In genomic region chr17:39661044-39661406, GRCh38 we compare ENCODE assay signal across 13 cellular contexts. TPM values are rescaled to one million over a fixed set of nuclear protein-coding genes. Genes with fewer than 3 reads are reported as not detected.
DNase-seq lines count a peak whose midpoint lies in the region; TF ChIP-seq lines count a peak whose summit lies in the region.
"Had no signal": no experiment of that assay in that cellular context is flagged by ENCODE, and none has a peak within 500 bp of the region (broad histone marks: within the 10 kb centered on the region; RNA-seq: fewer than 3 reads in every experiment).

No MANE protein-coding gene starts in this region.

- H3K4me3 ChIP-seq in right atrium auricular region, result peak overlapping the region in 1 of 2 donors; percentile 17
- H3K4me3 ChIP-seq in tibial nerve, result no peak overlapping the region
- H3K4me3 ChIP-seq: tibial artery had no signal

- H3K27ac Mint-ChIP-seq in activated naive CD4-positive, alpha-beta T cell treated with anti-CD3 and anti-CD28 coated beads for 36 hours, result peak overlapping the region; percentile 58
- H3K27ac Mint-ChIP-seq: immature natural killer cell had no signal

- H3K9me3 ChIP-seq in right atrium auricular region (no peaks in the 10 kb centered on the region), tibial nerve (no peaks in the 10 kb centered on the region)
- H3K9me3 ChIP-seq: tibial artery had no signal

- peaks cover 31% of the 10 kb centered on the region for H3K4me1 Mint-ChIP-seq in activated naive CD4-positive, alpha-beta T cell treated with anti-CD3 and anti-CD28 coated beads for 36 hours (ENCODE audit: low read depth)

- H3K9me3 Mint-ChIP-seq in activated naive CD4-positive, alpha-beta T cell treated with anti-CD3 and anti-CD28 coated beads for 36 hours, result no peaks in the 10 kb centered on the region
- H3K9me3 Mint-ChIP-seq: immature natural killer cell had no signal

- H3K27me3 ChIP-seq in right atrium auricular region (no peaks in the 10 kb centered on the region), tibial nerve (peaks cover 0 to 6% of the 10 kb centered on the region in 2 donors)
- H3K27me3 ChIP-seq: tibial artery had no signal

- intact Hi-C loops in activated naive CD4-positive, alpha-beta T cell treated with anti-CD3 and anti-CD28 coated beads for 36 hours (cut with micrococcal nuclease), result no loop called here

- H3K27ac ChIP-seq in right atrium auricular region (peak overlapping the region; percentile 89 to 96), tibial nerve (peak overlapping the region; percentile 25 to 86 (median 80))
- H3K27ac ChIP-seq: tibial artery had no signal

- H3K4me3 Mint-ChIP-seq in activated naive CD4-positive, alpha-beta T cell treated with anti-CD3 and anti-CD28 coated beads for 36 hours, result no peak overlapping the region
- H3K4me3 Mint-ChIP-seq: immature natural killer cell had no signal

- H3K36me3 ChIP-seq in right atrium auricular region (peaks cover 25% of the 10 kb centered on the region), tibial nerve (peaks cover 0 to 77% (median 19%) of the 10 kb centered on the region in 3 donors)

- DNase-seq in activated naive CD4-positive, alpha-beta T cell treated with anti-CD3 and anti-CD28 coated beads for 36 hours, result no peak
- DNase-seq in activated naive CD4-positive, alpha-beta T cell treated with anti-CD3 and anti-CD28 coated beads, Interleukin-2, amount 50 U/mL, for 16 hours, result no peak
- no peak for DNase-seq in right atrium auricular region (ENCODE audit: low spot score)
- no peak for DNase-seq in tibial nerve (ENCODE audit: low spot score in 2 of 2)
- no peak for DNase-seq in stimulated activated CD4-positive, alpha-beta T cell treated with anti-CD3 and anti-CD28 coated beads, Interleukin-12 subunit alpha, Interleukin-12 subunit beta, amount 100 ng/mL, for 4 hours
- DNase-seq in UCSD-AML1 (lab: John Stamatoyannopoulos, UW; ENCODE audit: unreplicated experiment), result no peak
- DNase-seq: 8988T, cortex of kidney, immature natural killer cell, KBM-7, NCI-H1694 treated with DMSO at 0.1 percent for 48 hours, small intestine, tibial artery had no signal

- H3K4me1 ChIP-seq in right atrium auricular region (peaks cover 0 to 74% of the 10 kb centered on the region in 2 donors), tibial nerve (peaks cover 0 to 79% (median 44%) of the 10 kb centered on the region in 4 donors)

- TF ChIP-seq POLR2A in tibial nerve (IDR thresholded peaks at IDR 0.05), result no peak

- TF ChIP-seq CTCF in right atrium auricular region (IDR thresholded peaks at IDR 0.05) (no peak), tibial nerve (IDR thresholded peaks at IDR 0.05) (no peak)

- H3K36me3 Mint-ChIP-seq in activated naive CD4-positive, alpha-beta T cell treated with anti-CD3 and anti-CD28 coated beads for 36 hours (ENCODE audit: low read depth), result peaks cover 10% of the 10 kb centered on the region

- CTCF ChIA-PET in activated naive CD4-positive, alpha-beta T cell treated with anti-CD3 and anti-CD28 coated beads for 36 hours (lab: Charles Lee), result no interaction called here

- no peaks in the 10 kb centered on the region for H3K27me3 Mint-ChIP-seq in activated naive CD4-positive, alpha-beta T cell treated with anti-CD3 and anti-CD28 coated beads for 36 hours (ENCODE audit: low read depth)

- 69 to 77% methylated on average over 8 to 9 of the region's 9 CpGs for WGBS in tibial nerve, 2 donors

- peak in 1 of 2 donors; percentile 14 for TF ChIP-seq EP300 in tibial nerve (IDR thresholded peaks at IDR 0.05)

RNA-seq across cellular contexts. Expression of gene TCAP, which starts 4.1 kb away (rescaled TPM):
- total RNA-seq in activated naive CD4-positive, alpha-beta T cell treated with anti-CD3 and anti-CD28 coated beads for 36 hours, result 1 to 10 TPM in 1 of 2 experiments, under 1 TPM in 1; 0.74 to 1.1 TPM
- 1,000 to 10,000 TPM; 3,380 to 5,284 TPM for total RNA-seq in right atrium auricular region
- total RNA-seq in tibial nerve, result 1 to 10 TPM in 1 of 4 donors, under 1 TPM in 3; 0.30 to 5.5 (median 0.61) TPM

RNA-seq across cellular contexts. Expression of gene PNMT, which starts 7.2 kb away (rescaled TPM):
- total RNA-seq in activated naive CD4-positive, alpha-beta T cell treated with anti-CD3 and anti-CD28 coated beads for 36 hours, result not detected
- 10 to 100 TPM; 14.9 to 26.2 TPM for total RNA-seq in right atrium auricular region
- total RNA-seq in tibial nerve, result 10 to 100 TPM in 3 of 4 donors, 1 to 10 TPM in 1; 2.4 to 19.6 (median 12.4) TPM

RNA-seq across cellular contexts. Expression of gene STARD3, which starts 24.1 kb away (rescaled TPM):
- 10 to 100 TPM; 56.1 to 56.8 TPM for total RNA-seq in activated naive CD4-positive, alpha-beta T cell treated with anti-CD3 and anti-CD28 coated beads for 36 hours
- 10 to 100 TPM; 18.5 to 22.2 TPM for total RNA-seq in right atrium auricular region
- total RNA-seq in tibial nerve, result 100 to 1,000 TPM in 3 of 4 donors, 10 to 100 TPM in 1; 85.3 to 170 (median 108) TPM

RNA-seq across cellular contexts. Expression of gene PGAP3, which starts 26.8 kb away (rescaled TPM):
- total RNA-seq in activated naive CD4-positive, alpha-beta T cell treated with anti-CD3 and anti-CD28 coated beads for 36 hours, result 10 to 100 TPM; 11.8 to 11.9 TPM
- total RNA-seq in right atrium auricular region, result 10 to 100 TPM; 14.0 to 21.6 TPM
- total RNA-seq in tibial nerve, result 10 to 100 TPM; 10.9 to 16.5 (median 15.1) TPM

RNA-seq across cellular contexts. Expression of gene PPP1R1B, which starts 34.3 kb away (rescaled TPM):
- total RNA-seq in activated naive CD4-positive, alpha-beta T cell treated with anti-CD3 and anti-CD28 coated beads for 36 hours, result under 1 TPM in 1 of 2 experiments, not detected in 1; 0.14 TPM
- total RNA-seq in right atrium auricular region (1 to 10 TPM in 1 of 2 donors, not detected in 1; 6.7 TPM), tibial nerve (10 to 100 TPM; 10.4 to 20.4 (median 12.7) TPM)

Comparison
In these comparisons a context has a peak if more than half of its experiments do, and no peak if none do; other contexts are left out.
1. RNA of gene TCAP, which starts 4.1 kb away (total RNA-seq): 3,380 to 5,284 TPM in right atrium auricular region; 0.74 to 1.1 TPM in activated naive CD4-positive, alpha-beta T cell treated with anti-CD3 and anti-CD28 coated beads for 36 hours and 0.30 to 5.5 TPM in tibial nerve; every median in the first group is over 100 times any median in the second.